In genomic region chr1:33654267-33654832, GRCh38 we compare ENCODE assay signal across 12 cellular contexts.
DNase-seq lines count a peak whose midpoint lies in the region; ATAC-seq, FAIRE-seq and TF ChIP-seq lines count a peak whose summit lies in the region.
"Had no signal": no experiment of that assay in that cellular context is flagged by ENCODE, and none has a peak within 500 bp of the region (broad histone marks: within the 10 kb centered on the region; RNA-seq: fewer than 3 reads in every experiment).

No MANE protein-coding gene starts in this region.

- H3K36me3 ChIP-seq in heart left ventricle = no peaks in the 10 kb centered on the region
- H3K36me3 ChIP-seq: SJSA1 had no signal

- no peaks in the 10 kb centered on the region for H3K4me1 Mint-ChIP-seq in naive thymus-derived CD8-positive, alpha-beta T cell

- 54 to 69% (median 62%) methylated on average over 6 to 7 of the region's 7 CpGs for WGBS in heart left ventricle, 4 donors

- TF ChIP-seq CTCF in heart left ventricle (IDR thresholded peaks at IDR 0.05) (peak in 7 of 12 donors; percentile 12 to 46 (median 30)), omental fat pad (IDR thresholded peaks at IDR 0.05) (no peak)

- POLR2A ChIA-PET in naive thymus-derived CD8-positive, alpha-beta T cell (lab: Charles Lee) = no interaction called here

- H3K4me3 ChIP-seq in heart left ventricle = no peak overlapping the region
- H3K4me3 ChIP-seq: SJSA1 had no signal

- H3K9me3 Mint-ChIP-seq in naive thymus-derived CD8-positive, alpha-beta T cell = no peaks in the 10 kb centered on the region

- H3K27ac ChIP-seq in heart left ventricle = peak overlapping the region in 4 of 12 donors; percentile 4 to 62 (median 38)
- H3K27ac ChIP-seq: parathyroid adenoma, SJSA1 had no signal

- ATAC-seq in heart left ventricle = peak in 2 of 4 donors; percentile 17 to 31
- no peak for ATAC-seq in Right ventricle myocardium superior (ENCODE audit: poor library complexity)
- peak; percentile 29 for ATAC-seq in left ventricle myocardium superior
- ATAC-seq in omental fat pad (ENCODE audit: low FRiP score) = no peak
- no peak for ATAC-seq in naive thymus-derived CD8-positive, alpha-beta T cell

- H3K27ac Mint-ChIP-seq in naive thymus-derived CD8-positive, alpha-beta T cell = no peak overlapping the region

- no peaks in the 10 kb centered on the region for H3K27me3 ChIP-seq in heart left ventricle
- H3K27me3 ChIP-seq: SJSA1 had no signal

- FAIRE-seq in urothelium cell line (lab: Jason Lieb, UNC) = no peak

- intact Hi-C loops in heart left ventricle (cut with DNase I) = loop anchor here in 1 of 10 donors (10.0 kb wide), 1 partner anchor 510 kb away; the partner anchor contains the start of gene CSMD2
- intact Hi-C loops in Right ventricle myocardium superior (cut with DNase I) = no loop called here
- intact Hi-C loops in left ventricle myocardium superior (cut with micrococcal nuclease) = no loop called here

- DNase-seq in heart left ventricle = no peak
- DNase-seq in Right ventricle myocardium superior = no peak
- peak; percentile 3 for DNase-seq in OCI-M1 (lab: John Stamatoyannopoulos, UW)
- DNase-seq in left ventricle myocardium superior = no peak
- DNase-seq in urothelium cell line (ENCODE audit: low spot score) = peak; percentile 29
- DNase-seq in omental fat pad (ENCODE audit: low spot score) = no peak
- no peak for DNase-seq in naive thymus-derived CD8-positive, alpha-beta T cell
- DNase-seq in activated CD8-positive, alpha-beta memory T cell treated with anti-CD3 and anti-CD28 coated beads, Interleukin-2, amount 50 U/mL, for 48 hours = no peak
- DNase-seq: activated T-cell treated with anti-CD3 and anti-CD28 coated beads, Interleukin-2, amount 50 U/mL, for 48 hours; DMS79 had no signal

- peaks cover 0 to 18% (median 5%) of the 10 kb centered on the region in 12 donors for H3K4me1 ChIP-seq in heart left ventricle
- H3K4me1 ChIP-seq: parathyroid adenoma, SJSA1 had no signal

- no peaks in the 10 kb centered on the region for H3K9me3 ChIP-seq in heart left ventricle
- H3K9me3 ChIP-seq: SJSA1 had no signal

- H3K27me3 Mint-ChIP-seq in naive thymus-derived CD8-positive, alpha-beta T cell = peaks cover 0 to 6% (median 0%) of the 10 kb centered on the region in 5 donors

- no peak overlapping the region for H3K4me3 Mint-ChIP-seq in naive thymus-derived CD8-positive, alpha-beta T cell

- H3K36me3 Mint-ChIP-seq in naive thymus-derived CD8-positive, alpha-beta T cell = no peaks in the 10 kb centered on the region

- no peak for TF ChIP-seq POLR2A in heart left ventricle (IDR thresholded peaks at IDR 0.05)

Comparison
In these comparisons a context has a peak if more than half of its experiments do, and no peak if none do; other contexts are left out.
1. DNase-seq: peak in OCI-M1 (single experiment) and urothelium cell line (single experiment); none in heart left ventricle (0 of 5), Right ventricle myocardium superior (single experiment), left ventricle myocardium superior (single experiment), omental fat pad (single experiment), naive thymus-derived CD8-positive, alpha-beta T cell (0 of 10) and activated CD8-positive, alpha-beta memory T cell treated with anti-CD3 and anti-CD28 coated beads, Interleukin-2, amount 50 U/mL, for 48 hours (single experiment).
2. CTCF ChIP-seq: peak in heart left ventricle (7 of 12); none in omental fat pad (0 of 3).